ENCODE assay signal across 20 cellular contexts in genomic region chr12:131844140-131844539, GRCh38. TPM values are rescaled to one million over a fixed set of nuclear protein-coding genes. Genes with fewer than 3 reads are reported as not detected.
A peak's percentile ranks its signal among the peaks of the same experiment; 100 is the strongest.
DNase-seq lines count a peak whose midpoint lies in the region; ATAC-seq and TF ChIP-seq lines count a peak whose summit lies in the region.
"Had no signal": no experiment of that assay in that cellular context is flagged by ENCODE, and none has a peak within 500 bp of the region (broad histone marks: within the 10 kb centered on the region; RNA-seq: fewer than 3 reads in every experiment).

No MANE protein-coding gene starts in this region.

- H3K18ac ChIP-seq in neuronal stem cell (ENCODE audit: low read length), result peak overlapping the region; percentile 5

- H3K36me3 Mint-ChIP-seq in activated naive CD8-positive, alpha-beta T cell treated with anti-CD3 and anti-CD28 coated beads, Interleukin-2, amount 50 U/mL, for 24 hours (ENCODE audit: low read depth), result no peaks in the 10 kb centered on the region
- H3K36me3 Mint-ChIP-seq in activated naive CD8-positive, alpha-beta T cell treated with anti-CD3 and anti-CD28 coated beads for 36 hours, result no peaks in the 10 kb centered on the region
- H3K36me3 Mint-ChIP-seq in nephron progenitor cell (ENCODE audit: low read depth) (no peaks in the 10 kb centered on the region), endodermal cell (ENCODE audit: low read depth) (peaks cover 7% of the 10 kb centered on the region)
- H3K36me3 Mint-ChIP-seq in naive thymus-derived CD8-positive, alpha-beta T cell, result no peaks in the 10 kb centered on the region
- H3K36me3 Mint-ChIP-seq: CD8-positive, alpha-beta T cell had no signal

- no peak overlapping the region for H3K27ac Mint-ChIP-seq in activated naive CD8-positive, alpha-beta T cell treated with anti-CD3 and anti-CD28 coated beads, Interleukin-2, amount 50 U/mL, for 24 hours
- no peak overlapping the region for H3K27ac Mint-ChIP-seq in activated naive CD8-positive, alpha-beta T cell treated with anti-CD3 and anti-CD28 coated beads for 36 hours
- H3K27ac Mint-ChIP-seq in nephron progenitor cell (peak overlapping the region; percentile 87), endodermal cell (no peak overlapping the region)
- H3K27ac Mint-ChIP-seq in naive thymus-derived CD8-positive, alpha-beta T cell, result no peak overlapping the region
- H3K27ac Mint-ChIP-seq: B cell; CD4-positive, alpha-beta T cell; CD8-positive, alpha-beta T cell had no signal

- H3K9ac ChIP-seq in neuronal stem cell (ENCODE audit: low read depth, low read length, poor library complexity) (no peak overlapping the region), endodermal cell (ENCODE audit: extremely low read depth, low read length, poor library complexity, severe bottlenecking) (no peak overlapping the region)
- H3K9ac ChIP-seq: BLaER1 treated with 17β-estradiol and CSF1 and Interleukin-3, amounts not matched to agents 10 nM and 100 nM had no signal

- ATAC-seq in activated naive CD8-positive, alpha-beta T cell treated with anti-CD3 and anti-CD28 coated beads, Interleukin-2, amount 50 U/mL, for 24 hours, result peak; percentile 20
- no peak for ATAC-seq in GM21737 (IDR thresholded peaks at IDR 0.05; ENCODE audit: unreplicated experiment)
- no peak for ATAC-seq in naive thymus-derived CD8-positive, alpha-beta T cell
- ATAC-seq: A549; CD8-positive, alpha-beta T cell had no signal

- WGBS in neuronal stem cell (ENCODE audit: extremely low coverage in 2 of 2, insufficient read length in 2 of 2, insufficient replicate concordance in 1 of 2), 2 donors, result no CpG with 5 or more reads among the region's 11 CpGs
- 92 to 93% methylated on average over 8 to 11 of the region's 11 CpGs for WGBS in endodermal cell (ENCODE audit: insufficient coverage in 1 of 2, insufficient read length in 1 of 2), 2 experiments

- no peaks in the 10 kb centered on the region for H3K4me1 Mint-ChIP-seq in activated naive CD8-positive, alpha-beta T cell treated with anti-CD3 and anti-CD28 coated beads, Interleukin-2, amount 50 U/mL, for 24 hours
- H3K4me1 Mint-ChIP-seq in activated naive CD8-positive, alpha-beta T cell treated with anti-CD3 and anti-CD28 coated beads for 36 hours, result no peaks in the 10 kb centered on the region
- H3K4me1 Mint-ChIP-seq in nephron progenitor cell (no peaks in the 10 kb centered on the region), endodermal cell (no peaks in the 10 kb centered on the region)
- H3K4me1 Mint-ChIP-seq in naive thymus-derived CD8-positive, alpha-beta T cell, result no peaks in the 10 kb centered on the region
- H3K4me1 Mint-ChIP-seq: B cell had no signal

- H2AFZ ChIP-seq in neuronal stem cell (ENCODE audit: low read length), result no peak overlapping the region

- H3K4me3 ChIP-seq in HEK293 (ENCODE audit: low read depth, low read length) (no peak overlapping the region), neuronal stem cell (ENCODE audit: low read length in 2 of 2) (no peak overlapping the region), endodermal cell (ENCODE audit: low read length) (no peak overlapping the region)
- H3K4me3 ChIP-seq: A549; BLaER1 treated with 17β-estradiol and CSF1 and Interleukin-3, amounts not matched to agents 10 nM and 100 nM had no signal

- no peak overlapping the region for H3K4me2 ChIP-seq in neuronal stem cell (ENCODE audit: insufficient read depth, low read length, poor library complexity, severe bottlenecking)
- H3K4me2 ChIP-seq: A549; BLaER1 treated with 17β-estradiol and CSF1 and Interleukin-3, amounts not matched to agents 10 nM and 100 nM had no signal

- no peaks in the 10 kb centered on the region for H3K27me3 Mint-ChIP-seq in activated naive CD8-positive, alpha-beta T cell treated with anti-CD3 and anti-CD28 coated beads, Interleukin-2, amount 50 U/mL, for 24 hours
- no peaks in the 10 kb centered on the region for H3K27me3 Mint-ChIP-seq in activated naive CD8-positive, alpha-beta T cell treated with anti-CD3 and anti-CD28 coated beads for 36 hours
- H3K27me3 Mint-ChIP-seq in nephron progenitor cell (ENCODE audit: low read depth, poor library complexity) (peaks cover 4% of the 10 kb centered on the region), endodermal cell (ENCODE audit: insufficient read depth) (no peaks in the 10 kb centered on the region)
- H3K27me3 Mint-ChIP-seq in naive thymus-derived CD8-positive, alpha-beta T cell, result no peaks in the 10 kb centered on the region
- H3K27me3 Mint-ChIP-seq: B cell; CD4-positive, alpha-beta T cell had no signal

- H3K27ac ChIP-seq in HEK293 (ENCODE audit: extremely low read depth, low read depth, low read length), result no peak overlapping the region
- no peak overlapping the region for H3K27ac ChIP-seq in neuronal stem cell (replicated peaks; ENCODE audit: low read length)
- no peak overlapping the region for H3K27ac ChIP-seq in endodermal cell (ENCODE audit: low read depth, low read length)
- H3K27ac ChIP-seq: 22Rv1; A549; BLaER1 treated with 17β-estradiol and CSF1 and Interleukin-3, amounts not matched to agents 10 nM and 100 nM; C4-2B had no signal

- no peaks in the 10 kb centered on the region for H3K9me3 Mint-ChIP-seq in activated naive CD8-positive, alpha-beta T cell treated with anti-CD3 and anti-CD28 coated beads, Interleukin-2, amount 50 U/mL, for 24 hours
- H3K9me3 Mint-ChIP-seq in activated naive CD8-positive, alpha-beta T cell treated with anti-CD3 and anti-CD28 coated beads for 36 hours, result no peaks in the 10 kb centered on the region
- H3K9me3 Mint-ChIP-seq in nephron progenitor cell, result no peaks in the 10 kb centered on the region
- no peaks in the 10 kb centered on the region for H3K9me3 Mint-ChIP-seq in endodermal cell
- no peaks in the 10 kb centered on the region for H3K9me3 Mint-ChIP-seq in naive thymus-derived CD8-positive, alpha-beta T cell
- H3K9me3 Mint-ChIP-seq: CD4-positive, alpha-beta T cell; CD8-positive, alpha-beta T cell had no signal

- H3K4ac ChIP-seq in neuronal stem cell (ENCODE audit: low read length), result no peak overlapping the region

- no peak overlapping the region for H2AK5ac ChIP-seq in neuronal stem cell (ENCODE audit: low read depth, low read length)

- H3K4me3 Mint-ChIP-seq in activated naive CD8-positive, alpha-beta T cell treated with anti-CD3 and anti-CD28 coated beads, Interleukin-2, amount 50 U/mL, for 24 hours, result no peak overlapping the region
- no peak overlapping the region for H3K4me3 Mint-ChIP-seq in activated naive CD8-positive, alpha-beta T cell treated with anti-CD3 and anti-CD28 coated beads for 36 hours
- H3K4me3 Mint-ChIP-seq in nephron progenitor cell, result no peak overlapping the region
- no peak overlapping the region for H3K4me3 Mint-ChIP-seq in endodermal cell
- no peak overlapping the region for H3K4me3 Mint-ChIP-seq in naive thymus-derived CD8-positive, alpha-beta T cell
- H3K4me3 Mint-ChIP-seq: B cell; CD4-positive, alpha-beta T cell; CD8-positive, alpha-beta T cell had no signal

- H3K14ac ChIP-seq in neuronal stem cell (ENCODE audit: low read length), result no peak overlapping the region

- H3K9me3 ChIP-seq in HEK293 (ENCODE audit: control insufficient read depth, insufficient read depth, low read depth, low read length) (no peaks in the 10 kb centered on the region), neuronal stem cell (replicated peaks in 1 of 2; ENCODE audit: control insufficient read depth in 2 of 2, insufficient read depth in 1 of 2, low read depth in 1 of 2, low read length in 2 of 2) (no peaks in the 10 kb centered on the region), endodermal cell (ENCODE audit: control insufficient read depth, low read length) (no peaks in the 10 kb centered on the region)
- H3K9me3 ChIP-seq: A549; BLaER1 treated with 17β-estradiol and CSF1 and Interleukin-3, amounts not matched to agents 10 nM and 100 nM; Caco-2 had no signal

- no peak overlapping the region for H2BK12ac ChIP-seq in neuronal stem cell (ENCODE audit: low read length)

- POLR2A ChIA-PET in HEK293 (lab: Yijun Ruan, JAX), result interaction anchor here (0.6 kb wide), 1 partner anchor 49 kb away, joined by 8 read pairs; no protein-coding TSS in a partner anchor
- POLR2A ChIA-PET in naive thymus-derived CD8-positive, alpha-beta T cell (lab: Charles Lee), result no interaction called here

- TF ChIP-seq CTCF in HEK293 (tag by site-specific recombination; IDR thresholded peaks at IDR 0.05), result no peak
- no peak for TF ChIP-seq CTCF in nephron progenitor cell (IDR thresholded peaks at IDR 0.05)
- no peak for TF ChIP-seq CTCF in endodermal cell (conservative IDR thresholded peaks at IDR 0.05)

- H4K8ac ChIP-seq in neuronal stem cell (ENCODE audit: low read depth, low read length), result no peak overlapping the region

- H3K36me3 ChIP-seq in HEK293 (ENCODE audit: control insufficient read depth in 2 of 2, insufficient read depth in 1 of 2, low read length in 2 of 2) (peaks cover 0 to 3% of the 10 kb centered on the region in 2 experiments; a peak in 1 of 3 replicates), neuronal stem cell (replicated peaks in 1 of 2; ENCODE audit: control insufficient read depth in 2 of 2, insufficient read depth in 2 of 2, low read length in 2 of 2) (peaks cover 0 to 59% of the 10 kb centered on the region in 2 donors), endodermal cell (ENCODE audit: control insufficient read depth, insufficient read depth, low read length) (no peaks in the 10 kb centered on the region)

- H2BK15ac ChIP-seq in neuronal stem cell (ENCODE audit: low read length), result no peak overlapping the region

- no peak overlapping the region for H2BK120ac ChIP-seq in neuronal stem cell (ENCODE audit: low read depth, low read length)

- H3K23ac ChIP-seq in neuronal stem cell (ENCODE audit: low read depth, low read length, poor library complexity), result no peak overlapping the region

- no peaks in the 10 kb centered on the region for H3K27me3 ChIP-seq in neuronal stem cell (ENCODE audit: control insufficient read depth in 3 of 3, insufficient read depth in 3 of 3, low read depth in 1 of 3, low read length in 3 of 3)
- no peaks in the 10 kb centered on the region for H3K27me3 ChIP-seq in endodermal cell (ENCODE audit: control insufficient read depth, insufficient read depth, low read length, poor library complexity, severe bottlenecking)
- H3K27me3 ChIP-seq: BLaER1 treated with 17β-estradiol and CSF1 and Interleukin-3, amounts not matched to agents 10 nM and 100 nM had no signal

- H3K4me1 ChIP-seq in HEK293 (ENCODE audit: control insufficient read depth, insufficient read depth, low read length), result no peaks in the 10 kb centered on the region
- no peaks in the 10 kb centered on the region for H3K4me1 ChIP-seq in neuronal stem cell (ENCODE audit: control insufficient read depth in 2 of 2, insufficient read depth in 1 of 2, low read depth in 1 of 2, low read length in 2 of 2)
- no peaks in the 10 kb centered on the region for H3K4me1 ChIP-seq in endodermal cell (ENCODE audit: control insufficient read depth, insufficient read depth, low read length)
- H3K4me1 ChIP-seq: A549 had no signal

- DNase-seq in activated naive CD8-positive, alpha-beta T cell treated with anti-CD3 and anti-CD28 coated beads, Interleukin-2, amount 50 U/mL, for 24 hours, result no peak
- no peak for DNase-seq in activated naive CD8-positive, alpha-beta T cell treated with anti-CD3 and anti-CD28 coated beads for 36 hours
- DNase-seq in nephron progenitor cell (no peak), neuronal stem cell (ENCODE audit: low spot score) (no peak), endodermal cell (no peak)
- no peak for DNase-seq in naive thymus-derived CD8-positive, alpha-beta T cell
- DNase-seq: AML-193; Calu3; CD4-positive, alpha-beta T cell; CD8-positive, alpha-beta T cell; DMS79 treated with DMSO at 0.1 percent for 48 hours; GF-D8 had no signal

- H3K79me1 ChIP-seq in neuronal stem cell (ENCODE audit: low read depth, low read length), result no peaks in the 10 kb centered on the region

- H2BK5ac ChIP-seq in neuronal stem cell (ENCODE audit: low read length), result no peak overlapping the region

- CTCF ChIA-PET in HEK293 (lab: Yijun Ruan, JAX), result interaction anchor here (1.2 to 1.4 kb wide), 2 partner anchors 10 to 72 kb away, joined by 4 read pairs; no protein-coding TSS in a partner anchor

- H4K91ac ChIP-seq in neuronal stem cell (ENCODE audit: low read depth, low read length, poor library complexity), result no peak overlapping the region

RNA-seq across cellular contexts. Expression of gene MMP17, which starts 15.9 kb away (rescaled TPM):
- total RNA-seq in activated naive CD8-positive, alpha-beta T cell treated with anti-CD3 and anti-CD28 coated beads for 36 hours, result under 1 TPM in 1 of 2 experiments, not detected in 1; 0.32 TPM
- polyA plus RNA-seq in neuronal stem cell (2013, experiment 1 of 2), result 4.2 TPM
- 3.8 TPM for polyA plus RNA-seq in neuronal stem cell (2013, experiment 2 of 2)
- 10 to 100 TPM; 10.9 to 12.0 TPM for total RNA-seq in endodermal cell
- polyA plus RNA-seq in endodermal cell (2013, experiment 1 of 2), result 22.2 TPM
- polyA plus RNA-seq in endodermal cell (2013, experiment 2 of 2), result 19.9 TPM
- 1 to 10 TPM in 1 of 2 experiments, under 1 TPM in 1; 0.62 to 1.5 TPM for total RNA-seq in naive thymus-derived CD8-positive, alpha-beta T cell
- polyA plus RNA-seq in naive thymus-derived CD8-positive, alpha-beta T cell, result not detected

RNA-seq across cellular contexts. Expression of gene ULK1, which starts 50.3 kb away (rescaled TPM):
- total RNA-seq in activated naive CD8-positive, alpha-beta T cell treated with anti-CD3 and anti-CD28 coated beads for 36 hours, result 10 to 100 TPM; 11.4 to 12.5 TPM
- 21.6 TPM for polyA plus RNA-seq in neuronal stem cell (2013, experiment 1 of 2)
- polyA plus RNA-seq in neuronal stem cell (2013, experiment 2 of 2), result 22.4 TPM
- 100 to 1,000 TPM in 1 of 2 donors, 10 to 100 TPM in 1; 68.0 to 104 TPM for total RNA-seq in endodermal cell
- 50.3 TPM for polyA plus RNA-seq in endodermal cell (2013, experiment 1 of 2)
- 43.7 TPM for polyA plus RNA-seq in endodermal cell (2013, experiment 2 of 2)
- 10 to 100 TPM; 47.1 to 54.4 TPM for total RNA-seq in naive thymus-derived CD8-positive, alpha-beta T cell
- under 1 TPM; 0.43 to 0.76 (median 0.68) TPM for polyA plus RNA-seq in naive thymus-derived CD8-positive, alpha-beta T cell

Comparison
In these comparisons a context has a peak if more than half of its experiments do, and no peak if none do; other contexts are left out.
1. RNA of gene MMP17, which starts 15.9 kb away (total RNA-seq): 10.9 to 12.0 TPM in endodermal cell; 0.62 to 1.5 TPM in naive thymus-derived CD8-positive, alpha-beta T cell and 0.32 TPM in activated naive CD8-positive, alpha-beta T cell treated with anti-CD3 and anti-CD28 coated beads for 36 hours; every median in the first group is over 4 times any median in the second.